In the genomic region with DNA sequence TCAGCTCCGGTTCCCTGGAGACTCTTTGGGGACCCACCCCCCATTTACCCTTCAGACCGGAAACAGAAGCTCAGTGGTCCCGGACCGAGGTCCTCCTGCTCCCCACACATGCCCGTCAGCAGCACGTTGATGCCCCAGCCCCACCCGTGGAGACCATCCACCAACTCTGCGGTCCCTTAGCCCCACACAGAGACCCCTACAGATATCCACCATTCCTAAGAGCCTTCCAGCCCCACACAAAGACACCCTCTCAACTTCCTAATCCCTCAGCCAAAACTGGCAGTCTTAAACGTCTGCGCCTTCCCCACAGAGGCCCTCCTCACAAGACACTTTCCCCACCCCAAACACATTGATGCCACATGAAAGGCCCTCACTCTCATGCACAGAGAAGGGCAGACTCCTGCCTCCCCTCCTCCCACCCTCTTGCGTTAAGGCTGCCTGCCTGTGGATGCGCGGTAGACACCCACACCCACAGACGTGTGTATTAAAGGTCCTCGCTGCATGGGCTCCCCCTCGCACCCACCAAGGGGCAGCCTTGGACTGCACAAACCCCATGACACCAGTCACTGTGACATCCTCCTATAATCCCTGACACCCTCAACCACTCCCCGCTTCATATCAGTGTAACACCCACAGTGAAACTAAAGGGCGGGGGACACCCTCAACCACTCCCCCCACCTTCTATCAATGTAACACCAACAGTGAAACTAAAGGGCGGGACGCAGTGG, we compare ENCODE assay signal across 8 cellular contexts. TPM values are rescaled to one million over a fixed set of nuclear protein-coding genes. Genes with fewer than 3 reads are reported as not detected.
DNase-seq lines count a peak whose midpoint lies in the region; ATAC-seq and TF ChIP-seq lines count a peak whose summit lies in the region.

No MANE protein-coding gene starts in this region.

- peak overlapping the region; percentile 49 for H3K9ac ChIP-seq in HUES6 (ENCODE audit: low read length)

- DNase-seq in GM03348 (ENCODE audit: low spot score) (peak; percentile 25), mucosa of descending colon (peak; percentile 51 to 59 (median 54)), upper lobe of left lung (no peak)
- peak; percentile 66 for DNase-seq in activated CD4-positive, alpha-beta T cell treated with anti-CD3 and anti-CD28 coated beads for 48 hours
- DNase-seq in effector CD8-positive, alpha-beta T cell (lab: John Stamatoyannopoulos, UW) = peak; percentile 56

- intact Hi-C loops in mucosa of descending colon (cut with DNase I, micrococcal nuclease) = loop anchor here in 1 of 2 donors (5.0 kb wide), 1 partner anchor 286 kb away; no protein-coding TSS in a partner anchor

- 0 out of 2 replicates have a peak, but pooled peaks cover 4% of the 10 kb centered on the region for H3K4me1 ChIP-seq in HUES6 (ENCODE audit: control insufficient read depth, insufficient read depth, low read length)
- peaks cover 20% of the 10 kb centered on the region for H3K4me1 ChIP-seq in mucosa of descending colon (ENCODE audit: low read depth)
- H3K4me1 ChIP-seq in upper lobe of left lung = peaks cover 12 to 30% (median 19%) of the 10 kb centered on the region in 4 donors

- ATAC-seq in mucosa of descending colon (peak; percentile 14), upper lobe of left lung (ENCODE audit: low FRiP score in 2 of 2) (peak in 1 of 2 donors; percentile 4), GM18858 (IDR thresholded peaks at IDR 0.05; ENCODE audit: unreplicated experiment) (no peak), GM19351 (IDR thresholded peaks at IDR 0.05; ENCODE audit: unreplicated experiment) (no peak)

- no peak for TF ChIP-seq POLR2A in upper lobe of left lung (IDR thresholded peaks at IDR 0.05)

- no peak for TF ChIP-seq CTCF in mucosa of descending colon (IDR thresholded peaks at IDR 0.05)
- no peak for TF ChIP-seq CTCF in upper lobe of left lung (IDR thresholded peaks at IDR 0.05)

- no peak for TF ChIP-seq EP300 in upper lobe of left lung (IDR thresholded peaks at IDR 0.05)

- WGBS in upper lobe of left lung, 2 donors = 23 to 30% methylated on average over 18 to 20 of the region's 20 CpGs

- H3K9me3 ChIP-seq in HUES6 (ENCODE audit: control insufficient read depth, insufficient read depth, low read depth, low read length) = no peaks in the 10 kb centered on the region
- H3K9me3 ChIP-seq in mucosa of descending colon = no peaks in the 10 kb centered on the region
- no peaks in the 10 kb centered on the region for H3K9me3 ChIP-seq in upper lobe of left lung

- H3K36me3 ChIP-seq in HUES6 (ENCODE audit: control insufficient read depth, insufficient read depth, low read length) = peaks cover 7% of the 10 kb centered on the region; the same call in 1 of the 2 replicates
- peaks cover 4% of the 10 kb centered on the region for H3K36me3 ChIP-seq in mucosa of descending colon (ENCODE audit: low read depth)
- H3K36me3 ChIP-seq in upper lobe of left lung = peaks cover 0 to 18% (median 3%) of the 10 kb centered on the region in 4 donors

- H3K27me3 ChIP-seq in HUES6 (ENCODE audit: control insufficient read depth, insufficient read depth, low read length) (no peaks in the 10 kb centered on the region; the same call in 1 of the 2 replicates), upper lobe of left lung (no peaks in the 10 kb centered on the region)

- H3K27ac ChIP-seq in HUES6 (ENCODE audit: low read depth, low read length) (no peak overlapping the region; the same call in 1 of the 2 replicates), upper lobe of left lung (peak overlapping the region in 3 of 4 donors; percentile 35 to 86 (median 68))

- H3K4me3 ChIP-seq in HUES6 (ENCODE audit: low read depth, low read length) (peak overlapping the region; percentile 62), mucosa of descending colon (peak overlapping the region; percentile 92), upper lobe of left lung (peak overlapping the region; percentile 56 to 86 (median 70))

RNA-seq across cellular contexts. Expression of a gene that starts 34.9 kb away (rescaled TPM):
- total RNA-seq in mucosa of descending colon (10 to 100 TPM in 1 of 3 donors, 1 to 10 TPM in 2; 3.7 to 21.8 (median 5.6) TPM), upper lobe of left lung (10 to 100 TPM in 4 of 6 donors, 1 to 10 TPM in 2; 7.3 to 28.1 (median 12.1) TPM)

RNA-seq across cellular contexts. Expression of a gene that starts 58.2 kb away (rescaled TPM):
- total RNA-seq in mucosa of descending colon = 10 to 100 TPM; 24.0 to 44.1 (median 36.7) TPM
- total RNA-seq in upper lobe of left lung = 10 to 100 TPM; 33.6 to 93.2 (median 54.3) TPM

Comparison
In these comparisons a context has a peak if more than half of its experiments do, and no peak if none do; other contexts are left out.
1. DNase-seq: peak in GM03348 (single experiment), activated CD4-positive, alpha-beta T cell treated with anti-CD3 and anti-CD28 coated beads for 48 hours (single experiment), effector CD8-positive, alpha-beta T cell (single experiment) and mucosa of descending colon (3 of 3); none in upper lobe of left lung (0 of 2).
2. Peak in every context shown above with its lines, with median percentiles within 50 percentile points of each other: H3K4me3 ChIP-seq.